20 cellular contexts compared by ENCODE assay signal in the genomic region with DNA sequence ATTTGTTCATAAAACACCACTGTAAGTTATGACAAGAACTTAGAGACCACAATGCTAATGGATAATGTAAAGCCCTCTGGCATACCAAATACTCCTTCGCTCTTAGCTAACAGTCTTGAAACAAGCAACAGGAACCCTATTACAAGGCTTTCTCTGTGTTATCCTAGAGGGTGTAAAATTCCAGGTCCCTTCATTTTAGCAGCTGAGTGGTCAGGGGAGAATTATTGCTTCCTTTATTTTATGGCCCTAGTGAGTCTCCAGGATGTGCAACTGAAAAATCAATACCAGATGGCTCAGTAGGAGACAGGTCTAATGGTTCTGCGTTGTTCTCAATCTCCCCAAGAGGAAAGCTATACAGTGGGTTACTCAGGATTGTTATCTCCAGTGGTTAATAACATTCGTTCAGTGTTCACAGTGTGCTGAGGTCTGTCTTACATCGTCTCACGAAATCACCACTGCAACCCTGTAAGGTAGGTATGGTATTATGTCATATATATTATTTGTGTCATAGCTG.
DNase-seq lines count a peak whose midpoint lies in the region; ATAC-seq and TF ChIP-seq lines count a peak whose summit lies in the region.
"Had no signal": no experiment of that assay in that cellular context is flagged by ENCODE, and none has a peak within 500 bp of the region (broad histone marks: within the 10 kb centered on the region; RNA-seq: fewer than 3 reads in every experiment).

No MANE protein-coding gene starts in this region.

- H3K4me1 ChIP-seq in Peyer's patch = no peaks in the 10 kb centered on the region
- H3K4me1 ChIP-seq: heart left ventricle, prostate gland, suprapubic skin had no signal

- no peaks in the 10 kb centered on the region for H3K9me3 Mint-ChIP-seq in activated CD8-positive, alpha-beta T cell treated with anti-CD3 and anti-CD28 coated beads, Interleukin-2, amount 10 ng/mL, durations not matched to agents 7 days and 5 days (ENCODE audit: insufficient read depth)
- H3K9me3 Mint-ChIP-seq: activated CD4-positive, alpha-beta T cell treated with anti-CD3 and anti-CD28 coated beads, Interleukin-2, amount 10 ng/mL, durations not matched to agents 7 days and 5 days; central memory CD8-positive, alpha-beta T cell; immature natural killer cell; natural killer cell; T-cell had no signal

- no peak for TF ChIP-seq CTCF in astrocyte of the spinal cord (IDR thresholded peaks at IDR 0.05; ENCODE audit: low read depth, low read length)
- no peak for TF ChIP-seq CTCF in Peyer's patch (IDR thresholded peaks at IDR 0.05)

- in situ Hi-C loops in astrocyte of the spinal cord (cut with HindIII; ENCODE audit: low sequenced_read_pairs) = no loop called here

- no peak overlapping the region for H3K27ac Mint-ChIP-seq in activated CD8-positive, alpha-beta T cell treated with anti-CD3 and anti-CD28 coated beads, Interleukin-2, amount 10 ng/mL, durations not matched to agents 7 days and 5 days
- H3K27ac Mint-ChIP-seq: activated CD4-positive, alpha-beta T cell treated with anti-CD3 and anti-CD28 coated beads, Interleukin-2, amount 10 ng/mL, durations not matched to agents 7 days and 5 days; immature natural killer cell; natural killer cell; T-cell had no signal

- no peaks in the 10 kb centered on the region for H3K27me3 ChIP-seq in Peyer's patch
- H3K27me3 ChIP-seq: heart left ventricle, suprapubic skin had no signal

- no peaks in the 10 kb centered on the region for H3K27me3 Mint-ChIP-seq in activated CD8-positive, alpha-beta T cell treated with anti-CD3 and anti-CD28 coated beads, Interleukin-2, amount 10 ng/mL, durations not matched to agents 7 days and 5 days (ENCODE audit: low read depth)
- H3K27me3 Mint-ChIP-seq: activated CD4-positive, alpha-beta T cell treated with anti-CD3 and anti-CD28 coated beads, Interleukin-2, amount 10 ng/mL, durations not matched to agents 7 days and 5 days; central memory CD8-positive, alpha-beta T cell had no signal

- ATAC-seq in sciatic nerve = peak; percentile 48
- ATAC-seq in activated CD8-positive, alpha-beta T cell treated with anti-CD3 and anti-CD28 coated beads, Interleukin-2, amount 10 ng/mL, durations not matched to agents 7 days and 5 days = no peak
- ATAC-seq: heart left ventricle, natural killer cell, T-cell had no signal

- H3K4me3 Mint-ChIP-seq in activated CD8-positive, alpha-beta T cell treated with anti-CD3 and anti-CD28 coated beads, Interleukin-2, amount 10 ng/mL, durations not matched to agents 7 days and 5 days = no peak overlapping the region
- H3K4me3 Mint-ChIP-seq: activated CD4-positive, alpha-beta T cell treated with anti-CD3 and anti-CD28 coated beads, Interleukin-2, amount 10 ng/mL, durations not matched to agents 7 days and 5 days; central memory CD8-positive, alpha-beta T cell; immature natural killer cell; natural killer cell; T-cell had no signal

- no peaks in the 10 kb centered on the region for H3K9me3 ChIP-seq in Peyer's patch
- H3K9me3 ChIP-seq: heart left ventricle, prostate gland, suprapubic skin had no signal

- intact Hi-C loops in sciatic nerve (cut with DNase I) = no loop called here

- TF ChIP-seq POLR2A in Peyer's patch (IDR thresholded peaks at IDR 0.05) = no peak

- H3K36me3 Mint-ChIP-seq in activated CD8-positive, alpha-beta T cell treated with anti-CD3 and anti-CD28 coated beads, Interleukin-2, amount 10 ng/mL, durations not matched to agents 7 days and 5 days (ENCODE audit: low read depth) = no peaks in the 10 kb centered on the region
- H3K36me3 Mint-ChIP-seq: T-cell had no signal

- H3K36me3 ChIP-seq in Peyer's patch = no peaks in the 10 kb centered on the region
- H3K36me3 ChIP-seq: heart left ventricle, prostate gland, suprapubic skin had no signal

- H3K4me3 ChIP-seq in astrocyte of the spinal cord (ENCODE audit: low read depth, low read length) = no peak overlapping the region
- H3K4me3 ChIP-seq in Peyer's patch = no peak overlapping the region
- H3K4me3 ChIP-seq: heart left ventricle, prostate gland, suprapubic skin had no signal

- POLR2A ChIA-PET in activated CD8-positive, alpha-beta T cell treated with anti-CD3 and anti-CD28 coated beads, Interleukin-2, amount 10 ng/mL, durations not matched to agents 7 days and 5 days (lab: Charles Lee) = no interaction called here

- CTCF ChIA-PET in activated CD8-positive, alpha-beta T cell treated with anti-CD3 and anti-CD28 coated beads, Interleukin-2, amount 10 ng/mL, durations not matched to agents 7 days and 5 days (lab: Charles Lee) = no interaction called here

- no peaks in the 10 kb centered on the region for H3K4me1 Mint-ChIP-seq in activated CD8-positive, alpha-beta T cell treated with anti-CD3 and anti-CD28 coated beads, Interleukin-2, amount 10 ng/mL, durations not matched to agents 7 days and 5 days (ENCODE audit: low read depth)
- H3K4me1 Mint-ChIP-seq: activated CD4-positive, alpha-beta T cell treated with anti-CD3 and anti-CD28 coated beads, Interleukin-2, amount 10 ng/mL, durations not matched to agents 7 days and 5 days; central memory CD8-positive, alpha-beta T cell had no signal

- no peak overlapping the region for H3K27ac ChIP-seq in Peyer's patch
- H3K27ac ChIP-seq: C4-2B, heart left ventricle, prostate gland, suprapubic skin had no signal

- DNase-seq in GM04504 (ENCODE audit: low read depth) (peak; percentile 26), NCI-H2081 treated with DMSO at 0.1 percent for 48 hours (lab: John Stamatoyannopoulos, UW) (peak; percentile 4), astrocyte of the spinal cord (ENCODE audit: low read depth, low spot score) (peak; percentile 8), sciatic nerve (ENCODE audit: low spot score) (no peak), Peyer's patch (no peak), medulla oblongata (ENCODE audit: extremely low spot score) (no peak)
- DNase-seq in activated CD8-positive, alpha-beta T cell treated with anti-CD3 and anti-CD28 coated beads, Interleukin-2, amount 10 ng/mL, durations not matched to agents 7 days and 5 days = no peak
- DNase-seq: activated CD4-positive, alpha-beta T cell treated with anti-CD3 and anti-CD28 coated beads, Interleukin-2, amount 10 ng/mL, durations not matched to agents 7 days and 5 days; activated naive CD4-positive, alpha-beta T cell; DMS 273 treated with DMSO at 0.1 percent for 48 hours; effector CD4-positive, alpha-beta T cell; heart left ventricle; immature natural killer cell; natural killer cell; NCI-H2029 treated with DMSO at 0.1 percent for 48 hours; T-cell had no signal

Comparison
In these comparisons a context has a peak if more than half of its experiments do, and no peak if none do; other contexts are left out.
1. DNase-seq: peak in GM04504 (single experiment), NCI-H2081 treated with DMSO at 0.1 percent for 48 hours (single experiment) and astrocyte of the spinal cord (single experiment); none in sciatic nerve (single experiment), activated CD8-positive, alpha-beta T cell treated with anti-CD3 and anti-CD28 coated beads, Interleukin-2, amount 10 ng/mL, durations not matched to agents 7 days and 5 days (single experiment), Peyer's patch (0 of 3) and medulla oblongata (single experiment).